In the genomic region with DNA sequence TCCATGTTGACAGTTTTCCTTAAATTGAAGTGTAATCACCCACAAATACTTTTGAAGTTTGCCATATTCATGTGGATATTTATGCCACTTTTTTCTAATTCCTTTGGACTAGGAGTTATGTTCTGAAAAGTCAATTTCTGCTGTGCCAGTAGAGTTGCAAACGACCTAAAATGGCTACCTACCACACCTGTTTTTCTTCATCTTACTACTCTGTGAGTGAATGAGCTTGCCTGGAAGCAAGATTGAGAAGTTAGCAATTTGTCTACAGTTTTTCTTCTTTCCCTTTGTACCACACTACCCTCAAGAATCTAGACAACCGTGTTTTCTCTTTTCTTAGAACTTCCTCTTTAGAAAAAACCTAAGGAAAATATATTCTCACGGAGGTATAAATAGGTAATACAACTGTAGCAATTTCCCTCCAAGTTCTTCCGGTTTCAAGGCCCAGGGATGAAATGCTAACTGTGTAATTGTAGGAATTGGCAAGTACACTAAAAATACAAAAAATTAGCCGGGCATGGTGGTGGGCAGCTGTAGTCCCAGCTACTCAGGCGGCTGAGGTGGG, we compare ENCODE assay signal across 12 cellular contexts. TPM values are rescaled to one million over a fixed set of nuclear protein-coding genes. Genes with fewer than 3 reads are reported as not detected.
DNase-seq lines count a peak whose midpoint lies in the region; ATAC-seq and TF ChIP-seq lines count a peak whose summit lies in the region.
"Had no signal": no experiment of that assay in that cellular context is flagged by ENCODE, and none has a peak within 500 bp of the region (broad histone marks: within the 10 kb centered on the region; RNA-seq: fewer than 3 reads in every experiment).

No MANE protein-coding gene starts in this region.

- intact Hi-C loops in upper lobe of right lung (cut with DNase I) = no loop called here

- no peak for ATAC-seq in stimulated activated naive CD8-positive, alpha-beta T cell treated with anti-CD3 and anti-CD28 coated beads, Interleukin-15, amount 100 ng/mL, for 72 hours
- peak; percentile 22 for ATAC-seq in HG03064 (IDR thresholded peaks at IDR 0.05; ENCODE audit: low read depth, unreplicated experiment)
- no peak for ATAC-seq in upper lobe of right lung
- ATAC-seq in HG03139 (IDR thresholded peaks at IDR 0.05; ENCODE audit: unreplicated experiment) = no peak
- ATAC-seq: A549 had no signal

- no peak for DNase-seq in stimulated activated naive CD8-positive, alpha-beta T cell treated with anti-CD3 and anti-CD28 coated beads, Interleukin-15, amount 100 ng/mL, for 72 hours
- DNase-seq in RPMI8226 (peak; percentile 63), upper lobe of right lung (no peak), iPS-NIHi7 (ENCODE audit: extremely low spot score) (no peak), NCI-H2107 treated with DMSO at 0.1 percent for 48 hours (lab: John Stamatoyannopoulos, UW; ENCODE audit: unreplicated experiment) (no peak)
- DNase-seq: activated effector memory CD4-positive, alpha-beta T cell treated with Interleukin-2 at 50 U/mL for 16 hours; NCI-H1436 treated with DMSO at 0.1 percent for 48 hours had no signal

- H3K36me3 ChIP-seq in upper lobe of right lung = no peaks in the 10 kb centered on the region

- H3K27ac Mint-ChIP-seq in stimulated activated naive CD8-positive, alpha-beta T cell treated with anti-CD3 and anti-CD28 coated beads, Interleukin-15, Interleukin-2, amounts not matched to agents 100 ng/mL and 50 ng/mL, for 24 hours = peak overlapping the region; percentile 75
- peak overlapping the region in 1 of 2 donors; percentile 19 for H3K27ac Mint-ChIP-seq in stimulated activated naive CD8-positive, alpha-beta T cell treated with anti-CD3 and anti-CD28 coated beads, Interleukin-15, amount 100 ng/mL, for 72 hours

- no peaks in the 10 kb centered on the region for H3K9me3 ChIP-seq in upper lobe of right lung
- H3K9me3 ChIP-seq: A549 had no signal

- peak overlapping the region; percentile 51 for H3K4me3 Mint-ChIP-seq in stimulated activated naive CD8-positive, alpha-beta T cell treated with anti-CD3 and anti-CD28 coated beads, Interleukin-15, Interleukin-2, amounts not matched to agents 100 ng/mL and 50 ng/mL, for 24 hours
- H3K4me3 Mint-ChIP-seq in stimulated activated naive CD8-positive, alpha-beta T cell treated with anti-CD3 and anti-CD28 coated beads, Interleukin-15, amount 100 ng/mL, for 72 hours = peak overlapping the region in 1 of 2 donors; percentile 77

- H3K4me1 ChIP-seq in upper lobe of right lung = no peaks in the 10 kb centered on the region
- H3K4me1 ChIP-seq: A549 had no signal

- H3K36me3 Mint-ChIP-seq in stimulated activated naive CD8-positive, alpha-beta T cell treated with anti-CD3 and anti-CD28 coated beads, Interleukin-15, Interleukin-2, amounts not matched to agents 100 ng/mL and 50 ng/mL, for 24 hours (ENCODE audit: low read depth) = no peaks in the 10 kb centered on the region

- no peaks in the 10 kb centered on the region for H3K27me3 Mint-ChIP-seq in stimulated activated naive CD8-positive, alpha-beta T cell treated with anti-CD3 and anti-CD28 coated beads, Interleukin-15, Interleukin-2, amounts not matched to agents 100 ng/mL and 50 ng/mL, for 24 hours
- H3K27me3 Mint-ChIP-seq in stimulated activated naive CD8-positive, alpha-beta T cell treated with anti-CD3 and anti-CD28 coated beads, Interleukin-15, amount 100 ng/mL, for 72 hours = no peaks in the 10 kb centered on the region

- H3K27ac ChIP-seq in upper lobe of right lung = peak overlapping the region; percentile 12
- H3K27ac ChIP-seq: A549, SK-N-MC had no signal

- H3K4me3 ChIP-seq in upper lobe of right lung = no peak overlapping the region
- H3K4me3 ChIP-seq: A549, SK-N-MC had no signal

- TF ChIP-seq CTCF in upper lobe of right lung (IDR thresholded peaks at IDR 0.05) = no peak

- no peaks in the 10 kb centered on the region for H3K27me3 ChIP-seq in upper lobe of right lung

- H3K9me3 Mint-ChIP-seq in stimulated activated naive CD8-positive, alpha-beta T cell treated with anti-CD3 and anti-CD28 coated beads, Interleukin-15, Interleukin-2, amounts not matched to agents 100 ng/mL and 50 ng/mL, for 24 hours = no peaks in the 10 kb centered on the region
- peaks cover 0 to 4% of the 10 kb centered on the region in 2 donors for H3K9me3 Mint-ChIP-seq in stimulated activated naive CD8-positive, alpha-beta T cell treated with anti-CD3 and anti-CD28 coated beads, Interleukin-15, amount 100 ng/mL, for 72 hours

- peaks cover 54% of the 10 kb centered on the region for H3K4me1 Mint-ChIP-seq in stimulated activated naive CD8-positive, alpha-beta T cell treated with anti-CD3 and anti-CD28 coated beads, Interleukin-15, Interleukin-2, amounts not matched to agents 100 ng/mL and 50 ng/mL, for 24 hours (ENCODE audit: low read depth)
- H3K4me1 Mint-ChIP-seq in stimulated activated naive CD8-positive, alpha-beta T cell treated with anti-CD3 and anti-CD28 coated beads, Interleukin-15, amount 100 ng/mL, for 72 hours = peaks cover 20% of the 10 kb centered on the region

RNA-seq across cellular contexts. Expression of gene SLC39A10, which starts 7.3 kb away (rescaled TPM):
- 29.4 TPM for total RNA-seq in upper lobe of right lung
